In genomic region chr1:228212966-228213844, GRCh38 we compare ENCODE assay signal across 8 cellular contexts. TPM values are rescaled to one million over a fixed set of nuclear protein-coding genes. Genes with fewer than 3 reads are reported as not detected.
A peak's percentile ranks its signal among the peaks of the same experiment; 100 is the strongest.
DNase-seq lines count a peak whose midpoint lies in the region; ATAC-seq and TF ChIP-seq lines count a peak whose summit lies in the region.

No MANE protein-coding gene starts in this region.

- H3K27me3 Mint-ChIP-seq in T-helper 2 cell treated with Interferon-gamma antibody and Interleukin-4, amounts not matched to agents 5 μg/mL and 100 μg/mL, for 36 hours (ENCODE audit: low read depth): no peaks in the 10 kb centered on the region

- peak overlapping the region; percentile 89 for H3K4me3 Mint-ChIP-seq in T-helper 2 cell treated with Interferon-gamma antibody and Interleukin-4, amounts not matched to agents 5 μg/mL and 100 μg/mL, for 36 hours

- in situ Hi-C loops in astrocyte of the cerebellum (cut with HindIII; ENCODE audit: low sequenced_read_pairs): loop anchor here (5.0 kb wide), 1 partner anchor 106 kb away; the partner anchor contains the start of gene MRPL55
- in situ Hi-C loops in gastrocnemius medialis (cut with MboI; ENCODE audit: low sequenced_read_pairs in 4 of 4): no loop called here

- H3K36me3 Mint-ChIP-seq in T-helper 2 cell treated with Interferon-gamma antibody and Interleukin-4, amounts not matched to agents 5 μg/mL and 100 μg/mL, for 36 hours (ENCODE audit: low read depth): no peaks in the 10 kb centered on the region

- TF ChIP-seq CTCF in GM12875 (IDR thresholded peaks at IDR 0.05; ENCODE audit: borderline replicate concordance, insufficient read depth, low read depth, low read length) (peak; percentile 70), astrocyte of the cerebellum (IDR thresholded peaks at IDR 0.05; ENCODE audit: low read depth, low read length, missing control alignments) (peak; percentile 55), gastrocnemius medialis (IDR thresholded peaks at IDR 0.05 in 4 of 5, conservative IDR thresholded peaks at IDR 0.05 in 1 of 5) (peak in 4 of 5 experiments; percentile 29 to 63 (median 44))

- peak; percentile 6 to 15 for TF ChIP-seq POLR2A in gastrocnemius medialis (IDR thresholded peaks at IDR 0.05)

- H3K27ac Mint-ChIP-seq in T-helper 2 cell treated with Interferon-gamma antibody and Interleukin-4, amounts not matched to agents 5 μg/mL and 100 μg/mL, for 36 hours: peak overlapping the region; percentile 89

- no peaks in the 10 kb centered on the region for H3K9me3 Mint-ChIP-seq in T-helper 2 cell treated with Interferon-gamma antibody and Interleukin-4, amounts not matched to agents 5 μg/mL and 100 μg/mL, for 36 hours

- DNase-seq in NCI-H146 (lab: John Stamatoyannopoulos, UW) (peak; percentile 87), astrocyte of the cerebellum (ENCODE audit: low read depth) (peak; percentile 13), iPS DF 19.7 (ENCODE audit: low read depth, low spot score) (peak; percentile 63), gastrocnemius medialis (peak; percentile 76 to 91)
- peak; percentile 87 for DNase-seq in T-helper 2 cell treated with Interferon-gamma antibody and Interleukin-4, amounts not matched to agents 5 μg/mL and 100 μg/mL, for 36 hours (ENCODE audit: low spot score)

- H3K9me3 ChIP-seq in gastrocnemius medialis: no peaks in the 10 kb centered on the region

- H3K27me3 ChIP-seq in gastrocnemius medialis: no peaks in the 10 kb centered on the region

- ATAC-seq in HG02852 (IDR thresholded peaks at IDR 0.05; ENCODE audit: unreplicated experiment) (peak; percentile 82), gastrocnemius medialis (peak; percentile 10 to 14), GM18870 (IDR thresholded peaks at IDR 0.05; ENCODE audit: unreplicated experiment) (no peak)

- no peaks in the 10 kb centered on the region for H3K4me1 Mint-ChIP-seq in T-helper 2 cell treated with Interferon-gamma antibody and Interleukin-4, amounts not matched to agents 5 μg/mL and 100 μg/mL, for 36 hours (ENCODE audit: low read depth)

- H3K4me3 ChIP-seq in GM12875 (ENCODE audit: low read depth, low read length) (peak overlapping the region; percentile 23), astrocyte of the cerebellum (ENCODE audit: low read depth, low read length) (peak overlapping the region; percentile 37), gastrocnemius medialis (peak overlapping the region; percentile 39 to 57 (median 52))

- intact Hi-C loops in gastrocnemius medialis (cut with DNase I; ENCODE audit: low total_unique reads): loop anchor here (5.0 kb wide), 1 partner anchor 64 kb away; no protein-coding TSS in a partner anchor

- H3K27ac ChIP-seq in gastrocnemius medialis: peak overlapping the region; percentile 97 to 100 (median 100)

- H3K36me3 ChIP-seq in gastrocnemius medialis: peaks cover 0 to 31% of the 10 kb centered on the region in 2 donors

- H3K4me1 ChIP-seq in gastrocnemius medialis: peaks cover 23 to 63% of the 10 kb centered on the region in 2 donors

RNA-seq across cellular contexts. Expression of gene OBSCN, which starts 5.4 kb away (rescaled TPM):
- total RNA-seq in gastrocnemius medialis: 1,000 to 10,000 TPM in 2 of 4 donors, 100 to 1,000 TPM in 2; 798 to 1,571 (median 1,162) TPM

RNA-seq across cellular contexts. Expression of gene IBA57, which starts 47.6 kb away (rescaled TPM):
- total RNA-seq in gastrocnemius medialis: 10 to 100 TPM in 3 of 4 donors, 1 to 10 TPM in 1; 4.9 to 15.7 (median 12.3) TPM

Comparison
In these comparisons a context has a peak if more than half of its experiments do, and no peak if none do; other contexts are left out.
1. DNase-seq: peak in every context shown above with its lines; median percentile 87 in NCI-H146; 87 in T-helper 2 cell treated with Interferon-gamma antibody and Interleukin-4, amounts not matched to agents 5 μg/mL and 100 μg/mL, for 36 hours; 84 in gastrocnemius medialis; 63 in iPS DF 19.7; 13 in astrocyte of the cerebellum.